In the genomic region with DNA sequence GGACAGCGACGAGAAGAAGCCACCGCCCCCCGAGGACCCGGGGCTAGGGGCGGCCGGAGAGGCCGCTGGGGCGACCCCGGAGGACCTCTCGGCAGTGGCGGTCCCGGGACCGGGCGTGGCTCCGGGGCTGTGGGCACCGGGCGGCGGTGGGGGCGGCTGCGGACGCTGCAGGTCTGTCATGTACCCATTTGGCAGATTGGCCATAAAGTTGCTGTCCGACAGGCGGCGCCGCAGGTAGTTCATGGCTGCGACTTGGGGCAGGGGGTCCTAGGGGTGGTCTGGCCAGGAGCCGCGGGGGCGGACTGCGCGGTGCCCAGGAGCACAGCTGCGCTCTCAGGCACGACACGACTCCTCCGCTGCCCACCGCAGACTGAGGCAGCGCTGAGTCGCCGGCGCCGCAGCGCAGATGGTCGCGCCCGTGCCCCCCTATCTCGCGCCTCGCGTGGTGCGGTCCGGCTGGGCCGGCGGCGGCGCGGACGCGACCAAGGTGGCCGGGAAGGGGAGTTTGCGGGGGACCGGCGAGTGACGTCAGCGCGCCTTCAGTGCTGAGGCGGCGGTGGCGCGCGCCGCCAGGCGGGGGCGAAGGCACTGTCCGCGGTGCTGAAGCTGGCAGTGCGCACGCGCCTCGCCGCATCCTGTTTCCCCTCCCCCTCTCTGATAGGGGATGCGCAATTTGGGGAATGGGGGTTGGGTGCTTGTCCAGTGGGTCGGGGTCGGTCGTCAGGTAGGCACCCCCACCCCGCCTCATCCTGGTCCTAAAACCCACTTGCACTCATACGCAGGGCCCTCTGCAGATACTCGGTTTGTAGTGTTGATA, we compare ENCODE assay signal across 1 cellular context.
A peak's percentile ranks its signal among the peaks of the same experiment; 100 is the strongest.
TF ChIP-seq lines count a peak whose summit lies in the region.

A gene (minus strand): TSS at position 372 of the 817 bp plus-strand sequence. CDS start 129 bp downstream, at position 243.

TF ChIP-seq in HepG2, 621 proteins besides CTCF, POLR2A, EP300 and RAD21 (continued from another document and continues in another):
- TF ChIP-seq ZNF547 (CRISPR knock-in tag; IDR thresholded peaks at IDR 0.05) (0 out of 2 replicates have a peak, but pooled peaks have one; percentile 44), MXI1 (IDR thresholded peaks at IDR 0.05; ENCODE audit: borderline replicate concordance, low read depth, low read length) (peak; percentile 49; the same call in 1 of the 3 replicates), HDAC1 (CRISPR knock-in tag; IDR thresholded peaks at IDR 0.05) (no peak), REL (CRISPR knock-in tag; conservative IDR thresholded peaks at IDR 0.05) (0 out of 2 replicates have a peak, but pooled peaks have one; percentile 48), NFIC (IDR thresholded peaks at IDR 0.05; ENCODE audit: low read length) (no peak), SKI (IDR thresholded peaks at IDR 0.05; ENCODE audit: partially characterized antibody) (peak; percentile 24), ZNF841 (CRISPR knock-in tag; IDR thresholded peaks at IDR 0.05; ENCODE audit: borderline replicate concordance) (no peak), MED1 (CRISPR knock-in tag; IDR thresholded peaks at IDR 0.05) (0 out of 2 replicates have a peak, but pooled peaks have one; percentile 28), ZSCAN21 (CRISPR knock-in tag; IDR thresholded peaks at IDR 0.05; ENCODE audit: borderline replicate concordance) (peak; percentile 77; the same call in 1 of the 2 replicates), JUND (CRISPR knock-in tag; IDR thresholded peaks at IDR 0.05) (peak; percentile 76; the same call in 1 of the 2 replicates), SATB2 (CRISPR knock-in tag; IDR thresholded peaks at IDR 0.05) (no peak), MYC (CRISPR knock-in tag; IDR thresholded peaks at IDR 0.05; ENCODE audit: borderline replicate concordance) (peak; percentile 48; the same call in 1 of the 2 replicates), SP4 (CRISPR knock-in tag; IDR thresholded peaks at IDR 0.05) (peak; percentile 57; the same call in 1 of the 2 replicates), U2AF1 (optimal IDR thresholded peaks at IDR 0.05; ENCODE audit: low read depth, low read length) (no peak), EEA1 (CRISPR knock-in tag; IDR thresholded peaks at IDR 0.05; ENCODE audit: borderline replicate concordance) (0 out of 2 replicates have a peak, but pooled peaks have one; percentile 40), ZNF558 (CRISPR knock-in tag; IDR thresholded peaks at IDR 0.05; ENCODE audit: borderline replicate concordance) (peak; percentile 46; the same call in 1 of the 2 replicates), ZBTB3 (CRISPR knock-in tag; IDR thresholded peaks at IDR 0.05; ENCODE audit: borderline replicate concordance, low read depth) (no peak), ZNF33B (CRISPR knock-in tag; IDR thresholded peaks at IDR 0.05) (no peak), WIZ (CRISPR knock-in tag; IDR thresholded peaks at IDR 0.05) (peak; percentile 76; the same call in 1 of the 2 replicates), ZNF589 (CRISPR knock-in tag; conservative IDR thresholded peaks at IDR 0.05) (0 out of 2 replicates have a peak, but pooled peaks have one; percentile 54), YEATS2 (CRISPR knock-in tag; IDR thresholded peaks at IDR 0.05; ENCODE audit: borderline replicate concordance) (peak; percentile 43; the same call in 1 of the 2 replicates), ZNF749 (CRISPR knock-in tag; IDR thresholded peaks at IDR 0.05; ENCODE audit: borderline replicate concordance) (peak; percentile 57; the same call in 1 of the 2 replicates), ZMAT3 (CRISPR knock-in tag; conservative IDR thresholded peaks at IDR 0.05) (no peak; the same call in 1 of the 2 replicates), ZNF256 (CRISPR knock-in tag; conservative IDR thresholded peaks at IDR 0.05) (0 out of 2 replicates have a peak, but pooled peaks have one; percentile 34), ZNF598 (CRISPR knock-in tag; IDR thresholded peaks at IDR 0.05; ENCODE audit: borderline replicate concordance) (no peak), ZNF562 (CRISPR knock-in tag; IDR thresholded peaks at IDR 0.05; ENCODE audit: borderline replicate concordance) (no peak), HNRNPK (IDR thresholded peaks at IDR 0.05; ENCODE audit: low read depth, low read length, poor library complexity, severe bottlenecking) (peak; percentile 71), ZNF333 (CRISPR knock-in tag; IDR thresholded peaks at IDR 0.05; ENCODE audit: borderline replicate concordance) (0 out of 2 replicates have a peak, but pooled peaks have one; percentile 58)
- TF ChIP-seq, protein P1, sequence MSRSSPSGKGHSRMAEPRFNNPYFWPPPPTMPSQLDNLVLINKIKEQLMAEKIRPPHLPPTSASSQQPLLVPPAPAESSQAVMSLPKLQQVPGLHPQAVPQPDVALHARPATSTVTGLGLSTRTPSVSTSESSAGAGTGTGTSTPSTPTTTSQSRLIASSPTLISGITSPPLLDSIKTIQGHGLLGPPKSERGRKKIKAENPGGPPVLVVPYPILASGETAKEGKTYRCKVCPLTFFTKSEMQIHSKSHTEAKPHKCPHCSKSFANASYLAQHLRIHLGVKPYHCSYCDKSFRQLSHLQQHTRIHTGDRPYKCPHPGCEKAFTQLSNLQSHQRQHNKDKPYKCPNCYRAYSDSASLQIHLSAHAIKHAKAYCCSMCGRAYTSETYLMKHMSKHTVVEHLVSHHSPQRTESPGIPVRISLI (CRISPR knock-in tag; IDR thresholded peaks at IDR 0.05; ENCODE audit: borderline replicate concordance): no peak
- TF ChIP-seq, protein P2, sequence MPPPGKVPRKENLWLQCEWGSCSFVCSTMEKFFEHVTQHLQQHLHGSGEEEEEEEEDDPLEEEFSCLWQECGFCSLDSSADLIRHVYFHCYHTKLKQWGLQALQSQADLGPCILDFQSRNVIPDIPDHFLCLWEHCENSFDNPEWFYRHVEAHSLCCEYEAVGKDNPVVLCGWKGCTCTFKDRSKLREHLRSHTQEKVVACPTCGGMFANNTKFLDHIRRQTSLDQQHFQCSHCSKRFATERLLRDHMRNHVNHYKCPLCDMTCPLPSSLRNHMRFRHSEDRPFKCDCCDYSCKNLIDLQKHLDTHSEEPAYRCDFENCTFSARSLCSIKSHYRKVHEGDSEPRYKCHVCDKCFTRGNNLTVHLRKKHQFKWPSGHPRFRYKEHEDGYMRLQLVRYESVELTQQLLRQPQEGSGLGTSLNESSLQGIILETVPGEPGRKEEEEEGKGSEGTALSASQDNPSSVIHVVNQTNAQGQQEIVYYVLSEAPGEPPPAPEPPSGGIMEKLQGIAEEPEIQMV (CRISPR knock-in tag; IDR thresholded peaks at IDR 0.05; ENCODE audit: low read depth): no peak
- TF ChIP-seq, protein P3, sequence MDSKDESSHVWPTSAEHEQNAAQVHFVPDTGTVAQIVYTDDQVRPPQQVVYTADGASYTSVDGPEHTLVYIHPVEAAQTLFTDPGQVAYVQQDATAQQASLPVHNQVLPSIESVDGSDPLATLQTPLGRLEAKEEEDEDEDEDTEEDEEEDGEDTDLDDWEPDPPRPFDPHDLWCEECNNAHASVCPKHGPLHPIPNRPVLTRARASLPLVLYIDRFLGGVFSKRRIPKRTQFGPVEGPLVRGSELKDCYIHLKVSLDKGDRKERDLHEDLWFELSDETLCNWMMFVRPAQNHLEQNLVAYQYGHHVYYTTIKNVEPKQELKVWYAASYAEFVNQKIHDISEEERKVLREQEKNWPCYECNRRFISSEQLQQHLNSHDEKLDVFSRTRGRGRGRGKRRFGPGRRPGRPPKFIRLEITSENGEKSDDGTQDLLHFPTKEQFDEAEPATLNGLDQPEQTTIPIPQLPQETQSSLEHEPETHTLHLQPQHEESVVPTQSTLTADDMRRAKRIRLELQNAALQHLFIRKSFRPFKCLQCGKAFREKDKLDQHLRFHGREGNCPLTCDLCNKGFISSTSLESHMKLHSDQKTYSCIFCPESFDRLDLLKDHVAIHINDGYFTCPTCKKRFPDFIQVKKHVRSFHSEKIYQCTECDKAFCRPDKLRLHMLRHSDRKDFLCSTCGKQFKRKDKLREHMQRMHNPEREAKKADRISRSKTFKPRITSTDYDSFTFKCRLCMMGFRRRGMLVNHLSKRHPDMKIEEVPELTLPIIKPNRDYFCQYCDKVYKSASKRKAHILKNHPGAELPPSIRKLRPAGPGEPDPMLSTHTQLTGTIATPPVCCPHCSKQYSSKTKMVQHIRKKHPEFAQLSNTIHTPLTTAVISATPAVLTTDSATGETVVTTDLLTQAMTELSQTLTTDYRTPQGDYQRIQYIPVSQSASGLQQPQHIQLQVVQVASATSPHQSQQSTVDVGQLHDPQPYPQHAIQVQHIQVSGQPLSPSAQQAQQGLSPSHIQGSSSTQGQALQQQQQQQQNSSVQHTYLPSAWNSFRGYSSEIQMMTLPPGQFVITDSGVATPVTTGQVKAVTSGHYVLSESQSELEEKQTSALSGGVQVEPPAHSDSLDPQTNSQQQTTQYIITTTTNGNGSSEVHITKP (CRISPR knock-in tag; IDR thresholded peaks at IDR 0.05; ENCODE audit: low read depth): peak; percentile 98
- TF ChIP-seq, protein P4, sequence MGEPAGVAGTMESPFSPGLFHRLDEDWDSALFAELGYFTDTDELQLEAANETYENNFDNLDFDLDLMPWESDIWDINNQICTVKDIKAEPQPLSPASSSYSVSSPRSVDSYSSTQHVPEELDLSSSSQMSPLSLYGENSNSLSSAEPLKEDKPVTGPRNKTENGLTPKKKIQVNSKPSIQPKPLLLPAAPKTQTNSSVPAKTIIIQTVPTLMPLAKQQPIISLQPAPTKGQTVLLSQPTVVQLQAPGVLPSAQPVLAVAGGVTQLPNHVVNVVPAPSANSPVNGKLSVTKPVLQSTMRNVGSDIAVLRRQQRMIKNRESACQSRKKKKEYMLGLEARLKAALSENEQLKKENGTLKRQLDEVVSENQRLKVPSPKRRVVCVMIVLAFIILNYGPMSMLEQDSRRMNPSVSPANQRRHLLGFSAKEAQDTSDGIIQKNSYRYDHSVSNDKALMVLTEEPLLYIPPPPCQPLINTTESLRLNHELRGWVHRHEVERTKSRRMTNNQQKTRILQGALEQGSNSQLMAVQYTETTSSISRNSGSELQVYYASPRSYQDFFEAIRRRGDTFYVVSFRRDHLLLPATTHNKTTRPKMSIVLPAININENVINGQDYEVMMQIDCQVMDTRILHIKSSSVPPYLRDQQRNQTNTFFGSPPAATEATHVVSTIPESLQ (CRISPR knock-in tag; conservative IDR thresholded peaks at IDR 0.05): no peak
- TF ChIP-seq, protein P5, sequence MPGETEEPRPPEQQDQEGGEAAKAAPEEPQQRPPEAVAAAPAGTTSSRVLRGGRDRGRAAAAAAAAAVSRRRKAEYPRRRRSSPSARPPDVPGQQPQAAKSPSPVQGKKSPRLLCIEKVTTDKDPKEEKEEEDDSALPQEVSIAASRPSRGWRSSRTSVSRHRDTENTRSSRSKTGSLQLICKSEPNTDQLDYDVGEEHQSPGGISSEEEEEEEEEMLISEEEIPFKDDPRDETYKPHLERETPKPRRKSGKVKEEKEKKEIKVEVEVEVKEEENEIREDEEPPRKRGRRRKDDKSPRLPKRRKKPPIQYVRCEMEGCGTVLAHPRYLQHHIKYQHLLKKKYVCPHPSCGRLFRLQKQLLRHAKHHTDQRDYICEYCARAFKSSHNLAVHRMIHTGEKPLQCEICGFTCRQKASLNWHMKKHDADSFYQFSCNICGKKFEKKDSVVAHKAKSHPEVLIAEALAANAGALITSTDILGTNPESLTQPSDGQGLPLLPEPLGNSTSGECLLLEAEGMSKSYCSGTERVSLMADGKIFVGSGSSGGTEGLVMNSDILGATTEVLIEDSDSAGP (CRISPR knock-in tag; IDR thresholded peaks at IDR 0.05; ENCODE audit: borderline replicate concordance): no peak
- TF ChIP-seq, protein P6, sequence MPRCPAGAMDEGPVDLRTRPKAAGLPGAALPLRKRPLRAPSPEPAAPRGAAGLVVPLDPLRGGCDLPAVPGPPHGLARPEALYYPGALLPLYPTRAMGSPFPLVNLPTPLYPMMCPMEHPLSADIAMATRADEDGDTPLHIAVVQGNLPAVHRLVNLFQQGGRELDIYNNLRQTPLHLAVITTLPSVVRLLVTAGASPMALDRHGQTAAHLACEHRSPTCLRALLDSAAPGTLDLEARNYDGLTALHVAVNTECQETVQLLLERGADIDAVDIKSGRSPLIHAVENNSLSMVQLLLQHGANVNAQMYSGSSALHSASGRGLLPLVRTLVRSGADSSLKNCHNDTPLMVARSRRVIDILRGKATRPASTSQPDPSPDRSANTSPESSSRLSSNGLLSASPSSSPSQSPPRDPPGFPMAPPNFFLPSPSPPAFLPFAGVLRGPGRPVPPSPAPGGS (CRISPR knock-in tag; IDR thresholded peaks at IDR 0.05): peak; percentile 73; the same call in 1 of the 2 replicates
- TF ChIP-seq, protein P7, sequence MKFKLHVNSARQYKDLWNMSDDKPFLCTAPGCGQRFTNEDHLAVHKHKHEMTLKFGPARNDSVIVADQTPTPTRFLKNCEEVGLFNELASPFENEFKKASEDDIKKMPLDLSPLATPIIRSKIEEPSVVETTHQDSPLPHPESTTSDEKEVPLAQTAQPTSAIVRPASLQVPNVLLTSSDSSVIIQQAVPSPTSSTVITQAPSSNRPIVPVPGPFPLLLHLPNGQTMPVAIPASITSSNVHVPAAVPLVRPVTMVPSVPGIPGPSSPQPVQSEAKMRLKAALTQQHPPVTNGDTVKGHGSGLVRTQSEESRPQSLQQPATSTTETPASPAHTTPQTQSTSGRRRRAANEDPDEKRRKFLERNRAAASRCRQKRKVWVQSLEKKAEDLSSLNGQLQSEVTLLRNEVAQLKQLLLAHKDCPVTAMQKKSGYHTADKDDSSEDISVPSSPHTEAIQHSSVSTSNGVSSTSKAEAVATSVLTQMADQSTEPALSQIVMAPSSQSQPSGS (CRISPR knock-in tag; IDR thresholded peaks at IDR 0.05): peak; percentile 90
- TF ChIP-seq, protein P8, sequence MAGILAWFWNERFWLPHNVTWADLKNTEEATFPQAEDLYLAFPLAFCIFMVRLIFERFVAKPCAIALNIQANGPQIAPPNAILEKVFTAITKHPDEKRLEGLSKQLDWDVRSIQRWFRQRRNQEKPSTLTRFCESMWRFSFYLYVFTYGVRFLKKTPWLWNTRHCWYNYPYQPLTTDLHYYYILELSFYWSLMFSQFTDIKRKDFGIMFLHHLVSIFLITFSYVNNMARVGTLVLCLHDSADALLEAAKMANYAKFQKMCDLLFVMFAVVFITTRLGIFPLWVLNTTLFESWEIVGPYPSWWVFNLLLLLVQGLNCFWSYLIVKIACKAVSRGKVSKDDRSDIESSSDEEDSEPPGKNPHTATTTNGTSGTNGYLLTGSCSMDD (CRISPR knock-in tag; IDR thresholded peaks at IDR 0.05): no peak
